Comparison of ENCODE assay signal across 1 cellular context in the genomic region with DNA sequence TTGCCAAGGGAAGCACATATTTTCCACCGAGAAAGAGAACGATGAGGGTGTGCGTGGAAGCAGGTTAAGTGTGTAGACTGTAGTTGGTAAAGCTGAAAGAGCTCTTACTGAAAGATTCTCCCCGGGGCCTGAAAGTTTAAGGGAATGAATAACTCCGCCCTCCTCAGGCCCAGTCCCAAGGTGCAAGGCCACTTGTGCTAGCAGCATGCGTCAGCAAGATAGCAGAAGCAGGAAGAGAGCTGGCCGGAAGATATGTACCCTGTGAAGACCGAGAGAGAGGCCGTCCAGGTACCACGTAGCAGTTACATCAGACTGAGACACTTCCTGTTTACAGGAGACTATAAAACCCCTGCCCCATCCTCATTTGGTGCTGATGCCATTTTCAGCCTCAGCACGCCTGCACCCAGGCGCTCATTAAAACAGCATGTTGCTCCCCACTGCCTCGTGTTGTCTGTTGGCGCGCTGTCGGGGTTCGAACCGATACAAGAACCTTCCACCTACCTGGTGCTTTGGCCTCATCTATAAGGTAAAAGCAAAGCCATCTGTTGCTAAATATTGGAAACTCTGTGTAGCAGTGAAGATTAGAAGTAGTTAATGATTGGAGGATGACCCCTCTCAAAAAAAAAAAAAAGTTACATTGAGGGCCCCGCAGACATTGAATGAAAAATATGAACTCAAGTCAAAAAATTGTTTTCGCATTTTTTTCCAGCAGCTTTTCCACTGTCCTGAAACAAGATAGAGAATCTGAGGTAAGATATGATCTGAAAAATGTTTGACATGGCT.
TF ChIP-seq lines count a peak whose summit lies in the region.

No MANE protein-coding gene starts in this region.

TF ChIP-seq in K562, 482 proteins besides CTCF, POLR2A, EP300 and RAD21 (continued from another document and continues in another):
- TF ChIP-seq RREB1 (CRISPR knock-in tag; IDR thresholded peaks at IDR 0.05) = peak; percentile 97
- no peak for TF ChIP-seq ZZZ3 (IDR thresholded peaks at IDR 0.05)
- 0 out of 2 replicates have a peak, but pooled peaks have one; percentile 38 for TF ChIP-seq ARID2 (IDR thresholded peaks at IDR 0.05)
- no peak for TF ChIP-seq ZNF23 (CRISPR knock-in tag; IDR thresholded peaks at IDR 0.05)
- TF ChIP-seq GATAD2A (IDR thresholded peaks at IDR 0.05) = no peak
- TF ChIP-seq, protein P1, sequence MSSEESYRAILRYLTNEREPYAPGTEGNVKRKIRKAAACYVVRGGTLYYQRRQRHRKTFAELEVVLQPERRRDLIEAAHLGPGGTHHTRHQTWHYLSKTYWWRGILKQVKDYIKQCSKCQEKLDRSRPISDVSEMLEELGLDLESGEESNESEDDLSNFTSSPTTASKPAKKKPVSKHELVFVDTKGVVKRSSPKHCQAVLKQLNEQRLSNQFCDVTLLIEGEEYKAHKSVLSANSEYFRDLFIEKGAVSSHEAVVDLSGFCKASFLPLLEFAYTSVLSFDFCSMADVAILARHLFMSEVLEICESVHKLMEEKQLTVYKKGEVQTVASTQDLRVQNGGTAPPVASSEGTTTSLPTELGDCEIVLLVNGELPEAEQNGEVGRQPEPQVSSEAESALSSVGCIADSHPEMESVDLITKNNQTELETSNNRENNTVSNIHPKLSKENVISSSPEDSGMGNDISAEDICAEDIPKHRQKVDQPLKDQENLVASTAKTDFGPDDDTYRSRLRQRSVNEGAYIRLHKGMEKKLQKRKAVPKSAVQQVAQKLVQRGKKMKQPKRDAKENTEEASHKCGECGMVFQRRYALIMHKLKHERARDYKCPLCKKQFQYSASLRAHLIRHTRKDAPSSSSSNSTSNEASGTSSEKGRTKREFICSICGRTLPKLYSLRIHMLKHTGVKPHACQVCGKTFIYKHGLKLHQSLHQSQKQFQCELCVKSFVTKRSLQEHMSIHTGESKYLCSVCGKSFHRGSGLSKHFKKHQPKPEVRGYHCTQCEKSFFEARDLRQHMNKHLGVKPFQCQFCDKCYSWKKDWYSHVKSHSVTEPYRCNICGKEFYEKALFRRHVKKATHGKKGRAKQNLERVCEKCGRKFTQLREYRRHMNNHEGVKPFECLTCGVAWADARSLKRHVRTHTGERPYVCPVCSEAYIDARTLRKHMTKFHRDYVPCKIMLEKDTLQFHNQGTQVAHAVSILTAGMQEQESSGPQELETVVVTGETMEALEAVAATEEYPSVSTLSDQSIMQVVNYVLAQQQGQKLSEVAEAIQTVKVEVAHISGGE (CRISPR knock-in tag; IDR thresholded peaks at IDR 0.05) = peak in 1 of 3 experiments; percentile 48; a peak in 1 of 6 replicates
- peak; percentile 44; the same call in 1 of the 2 replicates for TF ChIP-seq MEF2A (IDR thresholded peaks at IDR 0.05; ENCODE audit: control insufficient read depth, low read depth, low read length)
- TF ChIP-seq ZNF57 (CRISPR knock-in tag; IDR thresholded peaks at IDR 0.05) = no peak
- TF ChIP-seq ZFP36 (IDR thresholded peaks at IDR 0.05; ENCODE audit: low read depth, low read length, partially characterized antibody) = no peak
- peak; percentile 92 for TF ChIP-seq RBFOX2 (IDR thresholded peaks at IDR 0.05; ENCODE audit: low read depth, low read length)
- 0 out of 2 replicates have a peak, but pooled peaks have one; percentile 39 for TF ChIP-seq ZBED1 (IDR thresholded peaks at IDR 0.05)
- TF ChIP-seq CEBPG (CRISPR knock-in tag; IDR thresholded peaks at IDR 0.05) = peak; percentile 91
- peak; percentile 28 to 80; a peak in 2 of 4 replicates for TF ChIP-seq CEBPG (tag; conservative IDR thresholded peaks at IDR 0.05 in 1 of 2, IDR thresholded peaks at IDR 0.05 in 1 of 2)
- TF ChIP-seq CBX3 (IDR thresholded peaks at IDR 0.05; ENCODE audit: borderline replicate concordance in 1 of 2, low read length in 2 of 2) = no peak; a peak in 1 of 3 replicates
- TF ChIP-seq TRIM24 (IDR thresholded peaks at IDR 0.05) = no peak; a peak in 2 of 4 replicates
- TF ChIP-seq ASH1L (IDR thresholded peaks at IDR 0.05; ENCODE audit: borderline replicate concordance, low read depth, partially characterized antibody) = peak; percentile 77
- TF ChIP-seq ZBTB40 (IDR thresholded peaks at IDR 0.05) = peak; percentile 83
- no peak for TF ChIP-seq ZBTB40 (CRISPR knock-in tag; IDR thresholded peaks at IDR 0.05)
- no peak for TF ChIP-seq HDAC6 (IDR thresholded peaks at IDR 0.05; ENCODE audit: low read depth, low read length)
- no peak for TF ChIP-seq RBBP5 (IDR thresholded peaks at IDR 0.05; ENCODE audit: borderline replicate concordance, insufficient read depth, low read length, poor library complexity, severe bottlenecking)
- TF ChIP-seq SP2 (IDR thresholded peaks at IDR 0.05; ENCODE audit: extremely low read depth, low read depth, low read length, poor library complexity, severe bottlenecking) = no peak
- TF ChIP-seq SAFB (IDR thresholded peaks at IDR 0.05; ENCODE audit: borderline replicate concordance, low read depth, low read length) = no peak
- TF ChIP-seq NEUROD1 (IDR thresholded peaks at IDR 0.05; ENCODE audit: borderline replicate concordance, low read depth, low read length, partially characterized antibody) = peak; percentile 77
- TF ChIP-seq, protein P2, sequence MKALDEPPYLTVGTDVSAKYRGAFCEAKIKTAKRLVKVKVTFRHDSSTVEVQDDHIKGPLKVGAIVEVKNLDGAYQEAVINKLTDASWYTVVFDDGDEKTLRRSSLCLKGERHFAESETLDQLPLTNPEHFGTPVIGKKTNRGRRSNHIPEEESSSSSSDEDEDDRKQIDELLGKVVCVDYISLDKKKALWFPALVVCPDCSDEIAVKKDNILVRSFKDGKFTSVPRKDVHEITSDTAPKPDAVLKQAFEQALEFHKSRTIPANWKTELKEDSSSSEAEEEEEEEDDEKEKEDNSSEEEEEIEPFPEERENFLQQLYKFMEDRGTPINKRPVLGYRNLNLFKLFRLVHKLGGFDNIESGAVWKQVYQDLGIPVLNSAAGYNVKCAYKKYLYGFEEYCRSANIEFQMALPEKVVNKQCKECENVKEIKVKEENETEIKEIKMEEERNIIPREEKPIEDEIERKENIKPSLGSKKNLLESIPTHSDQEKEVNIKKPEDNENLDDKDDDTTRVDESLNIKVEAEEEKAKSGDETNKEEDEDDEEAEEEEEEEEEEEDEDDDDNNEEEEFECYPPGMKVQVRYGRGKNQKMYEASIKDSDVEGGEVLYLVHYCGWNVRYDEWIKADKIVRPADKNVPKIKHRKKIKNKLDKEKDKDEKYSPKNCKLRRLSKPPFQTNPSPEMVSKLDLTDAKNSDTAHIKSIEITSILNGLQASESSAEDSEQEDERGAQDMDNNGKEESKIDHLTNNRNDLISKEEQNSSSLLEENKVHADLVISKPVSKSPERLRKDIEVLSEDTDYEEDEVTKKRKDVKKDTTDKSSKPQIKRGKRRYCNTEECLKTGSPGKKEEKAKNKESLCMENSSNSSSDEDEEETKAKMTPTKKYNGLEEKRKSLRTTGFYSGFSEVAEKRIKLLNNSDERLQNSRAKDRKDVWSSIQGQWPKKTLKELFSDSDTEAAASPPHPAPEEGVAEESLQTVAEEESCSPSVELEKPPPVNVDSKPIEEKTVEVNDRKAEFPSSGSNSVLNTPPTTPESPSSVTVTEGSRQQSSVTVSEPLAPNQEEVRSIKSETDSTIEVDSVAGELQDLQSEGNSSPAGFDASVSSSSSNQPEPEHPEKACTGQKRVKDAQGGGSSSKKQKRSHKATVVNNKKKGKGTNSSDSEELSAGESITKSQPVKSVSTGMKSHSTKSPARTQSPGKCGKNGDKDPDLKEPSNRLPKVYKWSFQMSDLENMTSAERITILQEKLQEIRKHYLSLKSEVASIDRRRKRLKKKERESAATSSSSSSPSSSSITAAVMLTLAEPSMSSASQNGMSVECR (CRISPR knock-in tag; IDR thresholded peaks at IDR 0.05) = peak; percentile 60; the same call in 1 of the 2 replicates
- no peak for TF ChIP-seq CBX2 (IDR thresholded peaks at IDR 0.05; ENCODE audit: insufficient read depth, low read length, poor library complexity, severe bottlenecking)
- TF ChIP-seq TAF1 (IDR thresholded peaks at IDR 0.05; ENCODE audit: control insufficient read depth, extremely low read depth, insufficient read depth, low read length, severe bottlenecking) = peak; percentile 96
